1 cellular context compared by ENCODE assay signal in the genomic region with DNA sequence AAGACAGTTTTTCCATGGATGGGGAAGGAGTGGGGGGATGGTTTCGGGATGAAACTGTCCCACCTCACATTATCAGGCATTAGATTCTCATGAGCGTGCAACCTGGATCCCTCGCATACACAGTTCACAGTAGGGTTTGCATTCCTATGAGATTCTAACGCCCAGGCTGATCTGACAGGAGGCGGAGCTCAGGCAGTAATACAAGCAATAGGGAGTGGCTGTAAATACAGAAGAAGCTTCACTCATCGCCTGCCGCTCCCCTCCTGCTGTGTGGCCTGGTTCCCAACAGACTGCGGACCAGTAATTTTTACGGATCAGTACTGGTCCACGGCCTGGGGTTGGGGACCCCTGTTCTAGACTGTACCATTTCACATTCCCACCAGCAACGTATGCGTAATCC.
TF ChIP-seq lines count a peak whose summit lies in the region.

No MANE protein-coding gene starts in this region.

TF ChIP-seq in GM23338, 12 proteins besides CTCF, POLR2A, EP300 and RAD21 (continued from another document):
- no peak for TF ChIP-seq POLR2AphosphoS5 (IDR thresholded peaks at IDR 0.05; ENCODE audit: low read depth)
TF ChIP-seq in GM23338: peak in this region for 0.
